ENCODE assay signal across 1 cellular context in the genomic region with DNA sequence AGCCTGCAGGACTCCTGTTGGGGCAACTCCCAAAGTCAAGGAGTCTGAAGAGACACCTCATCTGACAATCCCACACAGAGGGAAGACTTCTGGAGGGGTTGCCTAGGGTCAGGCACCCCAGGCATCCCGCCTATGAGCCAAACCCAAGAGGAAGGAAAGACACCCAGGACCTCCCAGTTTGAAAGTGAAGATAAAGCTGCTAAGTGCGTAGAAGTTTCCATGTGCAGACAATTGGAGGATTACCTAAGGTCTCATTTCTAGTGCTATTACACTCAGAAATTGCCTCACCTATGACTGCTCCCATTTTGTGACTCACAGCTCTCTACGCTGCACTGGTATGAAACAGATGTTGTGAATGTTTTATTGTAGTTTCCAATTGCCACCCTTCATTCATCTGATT.
TF ChIP-seq lines count a peak whose summit lies in the region.

No MANE protein-coding gene starts in this region.

TF ChIP-seq in IMR-90, 13 proteins besides CTCF, POLR2A, EP300 and RAD21 (continued from another document):
- TF ChIP-seq, protein P1, sequence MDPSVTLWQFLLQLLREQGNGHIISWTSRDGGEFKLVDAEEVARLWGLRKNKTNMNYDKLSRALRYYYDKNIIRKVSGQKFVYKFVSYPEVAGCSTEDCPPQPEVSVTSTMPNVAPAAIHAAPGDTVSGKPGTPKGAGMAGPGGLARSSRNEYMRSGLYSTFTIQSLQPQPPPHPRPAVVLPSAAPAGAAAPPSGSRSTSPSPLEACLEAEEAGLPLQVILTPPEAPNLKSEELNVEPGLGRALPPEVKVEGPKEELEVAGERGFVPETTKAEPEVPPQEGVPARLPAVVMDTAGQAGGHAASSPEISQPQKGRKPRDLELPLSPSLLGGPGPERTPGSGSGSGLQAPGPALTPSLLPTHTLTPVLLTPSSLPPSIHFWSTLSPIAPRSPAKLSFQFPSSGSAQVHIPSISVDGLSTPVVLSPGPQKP (IDR thresholded peaks at IDR 0.05; ENCODE audit: borderline replicate concordance, low read depth, low read length): no peak
